ENCODE assay signal across 1 cellular context in the genomic region with DNA sequence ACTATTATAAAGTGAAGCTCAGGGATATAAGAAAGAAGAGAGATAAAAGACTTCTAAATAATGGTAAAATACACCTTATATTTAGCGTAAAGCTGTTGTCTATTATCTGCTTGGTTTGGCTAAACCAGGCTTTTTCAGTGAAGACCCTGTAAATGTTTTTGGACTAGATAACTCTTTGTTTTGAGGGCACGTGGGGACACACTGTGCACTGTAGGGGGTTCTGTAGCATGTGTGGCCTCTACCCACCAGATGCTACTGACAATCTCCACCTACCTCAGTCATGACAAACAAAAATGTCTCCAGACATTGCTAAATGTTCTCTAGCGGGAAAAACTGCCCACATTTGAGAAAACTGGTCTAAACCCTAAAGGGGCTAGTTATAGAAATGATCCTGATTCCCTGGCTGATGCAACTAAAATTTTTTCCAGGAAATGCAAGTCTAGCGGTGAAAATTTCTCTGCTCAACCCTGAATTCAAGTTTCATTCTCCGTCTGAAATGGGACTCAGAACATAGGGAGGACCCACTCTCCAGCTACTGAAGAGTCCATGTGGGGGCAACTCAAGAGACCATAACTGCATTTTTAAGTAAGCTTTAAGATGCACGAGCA.
TF ChIP-seq lines count a peak whose summit lies in the region.

No MANE protein-coding gene starts in this region.

TF ChIP-seq in K562, 482 proteins besides CTCF, POLR2A, EP300 and RAD21 (continued from another document):
- TF ChIP-seq TAL1 (IDR thresholded peaks at IDR 0.05) (peak; percentile 44; the same call in 1 of the 2 replicates), TRIM24 (IDR thresholded peaks at IDR 0.05) (peak in 1 of 2 experiments; percentile 26; a peak in 1 of 4 replicates), U2AF2 (optimal IDR thresholded peaks at IDR 0.05; ENCODE audit: low read depth, low read length) (no peak), ZNF589 (CRISPR knock-in tag; IDR thresholded peaks at IDR 0.05; ENCODE audit: low read depth) (peak; percentile 22; the same call in 1 of the 2 replicates), CBFA2T3 (IDR thresholded peaks at IDR 0.05) (peak; percentile 69)
- TF ChIP-seq, protein P1, sequence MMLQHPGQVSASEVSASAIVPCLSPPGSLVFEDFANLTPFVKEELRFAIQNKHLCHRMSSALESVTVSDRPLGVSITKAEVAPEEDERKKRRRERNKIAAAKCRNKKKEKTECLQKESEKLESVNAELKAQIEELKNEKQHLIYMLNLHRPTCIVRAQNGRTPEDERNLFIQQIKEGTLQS (IDR thresholded peaks at IDR 0.05), result peak; percentile 38; the same call in 1 of the 2 replicates
- TF ChIP-seq, protein P1 (CRISPR knock-in tag; conservative IDR thresholded peaks at IDR 0.05), result no peak
- TF ChIP-seq, protein P2, sequence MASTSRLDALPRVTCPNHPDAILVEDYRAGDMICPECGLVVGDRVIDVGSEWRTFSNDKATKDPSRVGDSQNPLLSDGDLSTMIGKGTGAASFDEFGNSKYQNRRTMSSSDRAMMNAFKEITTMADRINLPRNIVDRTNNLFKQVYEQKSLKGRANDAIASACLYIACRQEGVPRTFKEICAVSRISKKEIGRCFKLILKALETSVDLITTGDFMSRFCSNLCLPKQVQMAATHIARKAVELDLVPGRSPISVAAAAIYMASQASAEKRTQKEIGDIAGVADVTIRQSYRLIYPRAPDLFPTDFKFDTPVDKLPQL (IDR thresholded peaks at IDR 0.05; ENCODE audit: extremely low read depth, insufficient read length), result no peak
